In genomic region chr1:244862699-244863490, GRCh38 we compare ENCODE assay signal across 8 cellular contexts. TPM values are rescaled to one million over a fixed set of nuclear protein-coding genes. Genes with fewer than 3 reads are reported as not detected.
DNase-seq lines count a peak whose midpoint lies in the region; ATAC-seq and TF ChIP-seq lines count a peak whose summit lies in the region.

No MANE protein-coding gene starts in this region.

- H3K4me1 Mint-ChIP-seq in dendritic cell treated with granulocyte-macrophage colony-stimulating factor and Interleukin-4, amounts not matched to agents 40 ng/mL and 50 ng/mL, for 4 days (ENCODE audit: low read depth) = peaks cover 38% of the 10 kb centered on the region

- H3K36me3 ChIP-seq in BJ (ENCODE audit: control insufficient read depth, insufficient read depth, low read length) = peaks cover 5% of the 10 kb centered on the region; the same call in 1 of the 2 replicates
- peaks cover 0 to 33% (median 22%) of the 10 kb centered on the region in 4 donors for H3K36me3 ChIP-seq in right lobe of liver

- H3K27me3 ChIP-seq in BJ (ENCODE audit: control insufficient read depth, insufficient read depth, low read length) (no peaks in the 10 kb centered on the region), right lobe of liver (no peaks in the 10 kb centered on the region)

- H3K27ac ChIP-seq in right lobe of liver = peak overlapping the region; percentile 99 to 100 (median 100)

- intact Hi-C loops in dendritic cell treated with granulocyte-macrophage colony-stimulating factor and Interleukin-4, amounts not matched to agents 40 ng/mL and 50 ng/mL, for 4 days (cut with micrococcal nuclease) = loop anchor here (1.0 to 10.0 kb wide), 7 partner anchors 9 to 401 kb away; partner anchors contain the start of genes CATSPERE and DESI2
- intact Hi-C loops in right lobe of liver (cut with DNase I) = no loop called here

- H3K27me3 Mint-ChIP-seq in dendritic cell treated with granulocyte-macrophage colony-stimulating factor and Interleukin-4, amounts not matched to agents 40 ng/mL and 50 ng/mL, for 4 days = no peaks in the 10 kb centered on the region

- no peak for TF ChIP-seq CTCF in BJ (IDR thresholded peaks at IDR 0.05; ENCODE audit: insufficient read depth, low read depth, low read length)
- TF ChIP-seq CTCF in right lobe of liver (IDR thresholded peaks at IDR 0.05) = no peak

- no peaks in the 10 kb centered on the region for H3K9me3 Mint-ChIP-seq in dendritic cell treated with granulocyte-macrophage colony-stimulating factor and Interleukin-4, amounts not matched to agents 40 ng/mL and 50 ng/mL, for 4 days

- H3K36me3 Mint-ChIP-seq in dendritic cell treated with granulocyte-macrophage colony-stimulating factor and Interleukin-4, amounts not matched to agents 40 ng/mL and 50 ng/mL, for 4 days (ENCODE audit: low read depth) = peaks cover 70% of the 10 kb centered on the region

- peak; percentile 82 for TF ChIP-seq POLR2A in right lobe of liver (IDR thresholded peaks at IDR 0.05)

- POLR2A ChIA-PET in BJ (lab: Charles Lee) = interaction anchor here (0.6 kb wide), 1 partner anchor 180 kb away, joined by 4 read pairs; no protein-coding TSS in a partner anchor

- H3K4me3 ChIP-seq in BJ (ENCODE audit: low read depth, low read length) (peak overlapping the region; percentile 63), right lobe of liver (peak overlapping the region; percentile 80 to 90 (median 87))

- peak; percentile 67 for ATAC-seq in GM19324 (IDR thresholded peaks at IDR 0.05; ENCODE audit: low FRiP score, unreplicated experiment)
- peak; percentile 48 for ATAC-seq in HG03460 (IDR thresholded peaks at IDR 0.05; ENCODE audit: unreplicated experiment)
- ATAC-seq in right lobe of liver = peak; percentile 69 to 87 (median 80)

- H3K4me3 Mint-ChIP-seq in dendritic cell treated with granulocyte-macrophage colony-stimulating factor and Interleukin-4, amounts not matched to agents 40 ng/mL and 50 ng/mL, for 4 days = peak overlapping the region; percentile 99

- peaks cover 0 to 35% (median 10%) of the 10 kb centered on the region in 4 donors for H3K4me1 ChIP-seq in right lobe of liver

- H3K9me3 ChIP-seq in right lobe of liver = no peaks in the 10 kb centered on the region

- peak overlapping the region; percentile 100 for H3K27ac Mint-ChIP-seq in dendritic cell treated with granulocyte-macrophage colony-stimulating factor and Interleukin-4, amounts not matched to agents 40 ng/mL and 50 ng/mL, for 4 days

- CTCF ChIA-PET in BJ (lab: Yijun Ruan, JAX) = no interaction called here

- WGBS in right lobe of liver (ENCODE audit: insufficient coverage, low coverage, low lambda C conversion rate, missing lambda C conversion rate) = 2% methylated on average over 16 of the region's 87 CpGs

- DNase-seq in BJ (ENCODE audit: low read depth) (peak; percentile 53), NCI-H526 treated with DMSO at 0.1 percent for 48 hours (lab: John Stamatoyannopoulos, UW) (peak; percentile 71), right lobe of liver (peak; percentile 98 to 99 (median 98))
- DNase-seq in activated CD4-positive, alpha-beta T cell treated with anti-CD3 and anti-CD28 coated beads, Interleukin-2, amount 50 U/mL, for 4 hours = peak; percentile 98
- DNase-seq in stimulated activated CD4-positive, alpha-beta T cell treated with anti-CD3 and anti-CD28 coated beads, Interleukin-4, amount 100 ng/mL, for 1 hour = peak; percentile 97

RNA-seq across cellular contexts. Expression of gene HNRNPU, which starts 1.4 kb away (rescaled TPM):
- polyA plus RNA-seq in BJ (2011; rRNA removed) = 72.8 and 156 TPM in 2 replicates
- 146 and 152 TPM in 2 replicates for polyA minus RNA-seq in BJ (2011; rRNA and poly(A)+ RNA removed)
- total RNA-seq in right lobe of liver = 100 to 1,000 TPM in 5 of 6 experiments, 10 to 100 TPM in 1; 73.3 to 183 (median 121) TPM

RNA-seq across cellular contexts. Expression of gene COX20, which starts 27.4 kb away (rescaled TPM):
- polyA plus RNA-seq in BJ (2011; rRNA removed) = 12.1 and 25.7 TPM in 2 replicates
- 3.3 and 3.5 TPM in 2 replicates for polyA minus RNA-seq in BJ (2011; rRNA and poly(A)+ RNA removed)
- 10 to 100 TPM; 16.8 to 28.5 (median 19.6) TPM for total RNA-seq in right lobe of liver

Comparison
In these comparisons a context has a peak if more than half of its experiments do, and no peak if none do; other contexts are left out.
1. Peak in every context shown above with its lines: DNase-seq, ATAC-seq, H3K4me3 ChIP-seq and H3K27ac ChIP-seq.